In genomic region chr1:54610601-54611580, GRCh38 we compare ENCODE assay signal across 25 cellular contexts. TPM values are rescaled to one million over a fixed set of nuclear protein-coding genes. Genes with fewer than 3 reads are reported as not detected.
"Had no signal": no experiment of that assay in that cellular context is flagged by ENCODE, and none has a peak within 500 bp of the region (broad histone marks: within the 10 kb centered on the region; RNA-seq: fewer than 3 reads in every experiment).

No MANE protein-coding gene starts in this region.

- DNase-seq: activated CD4-positive, alpha-beta T cell treated with anti-CD3 and anti-CD28 coated beads for 48 hours; activated CD4-positive, CD25-positive, alpha-beta regulatory T cell; activated CD8-positive, alpha-beta T cell treated with anti-CD3 and anti-CD28 coated beads for 36 hours; activated naive CD4-positive, alpha-beta T cell treated with Interleukin-2 at 50 U/mL for 16 hours; activated T-cell treated with anti-CD3 and anti-CD28 coated beads, Interleukin-2, amount 50 U/mL, for 1 hour; cerebellar nuclear complex; dermis blood vessel endothelial cell; effector memory CD4-positive, alpha-beta T cell; hippocampal formation; left ventricle myocardium superior; naive thymus-derived CD4-positive, alpha-beta T cell; pancreas; right lobe of liver; stimulated activated CD4-positive, alpha-beta T cell treated with anti-CD3 and anti-CD28 coated beads, Interleukin-4, amount 100 ng/mL, for 24 hours; stomach; T-cell; upper lobe of left lung had no signal

- H3K36me3 ChIP-seq: pancreas, right lobe of liver, upper lobe of left lung had no signal

- H3K27me3 ChIP-seq: pancreas, right lobe of liver, stomach, upper lobe of left lung had no signal

- ATAC-seq: activated CD8-positive, alpha-beta T cell treated with anti-CD3 and anti-CD28 coated beads for 36 hours; naive thymus-derived CD4-positive, alpha-beta T cell; pancreas; right lobe of liver; stimulated activated effector memory CD8-positive, alpha-beta T cell treated with anti-CD3 and anti-CD28 coated beads, Interleukin-12 subunit alpha, Interleukin-12 subunit beta, amount 100 ng/mL, for 72 hours; T-cell had no signal

- H3K27ac ChIP-seq: epithelial cell of prostate, pancreas, right lobe of liver, stomach, upper lobe of left lung had no signal

- H3K4me3 ChIP-seq: pancreas, right lobe of liver, smooth muscle cell, stomach, upper lobe of left lung had no signal

- H3K4me1 ChIP-seq: pancreas, right lobe of liver, upper lobe of left lung had no signal

- H3K9me3 ChIP-seq: pancreas, right lobe of liver, stomach, upper lobe of left lung had no signal

RNA-seq across cellular contexts. Expression of gene FAM151A, which starts 12.4 kb away (rescaled TPM):
- total RNA-seq: activated CD8-positive, alpha-beta T cell treated with anti-CD3 and anti-CD28 coated beads for 36 hours; activated T-helper 2 cell treated with anti-CD3 and anti-CD28 coated beads, Interferon-gamma antibody, Interleukin-2, Interleukin-4, amounts not matched to agents 10 μg/mL and 5 μg/mL and 100 μg/mL, durations not matched to agents 14 hours and 24 hours and 36 hours; bronchial epithelial cell; dermis blood vessel endothelial cell; kidney epithelial cell; mucosa of gallbladder; naive thymus-derived CD4-positive, alpha-beta T cell; smooth muscle cell; T-cell; temporal lobe; upper lobe of left lung had no signal
- polyA plus RNA-seq: naive thymus-derived CD4-positive, alpha-beta T cell; smooth muscle cell had no signal

RNA-seq across cellular contexts. Expression of gene MROH7, which starts 30.7 kb away (rescaled TPM):
- total RNA-seq: kidney epithelial cell had no signal
- polyA plus RNA-seq: naive thymus-derived CD4-positive, alpha-beta T cell had no signal
